Comparison of ENCODE assay signal across 34 cellular contexts in genomic region chr1:201180133-201180532, GRCh38. TPM values are rescaled to one million over a fixed set of nuclear protein-coding genes. Genes with fewer than 3 reads are reported as not detected.
"Had no signal": no experiment of that assay in that cellular context is flagged by ENCODE, and none has a peak within 500 bp of the region (broad histone marks: within the 10 kb centered on the region; RNA-seq: fewer than 3 reads in every experiment).

No MANE protein-coding gene starts in this region.

- FAIRE-seq: bronchial epithelial cell, colon had no signal

- H3K27ac ChIP-seq: ascending aorta, esophagus muscularis mucosa, foreskin keratinocyte, heart left ventricle, WERI-Rb-1 had no signal

- DNase-seq: activated B cell treated with CpG ODN at 0.5 μM for 24 hours; activated CD4-positive, alpha-beta memory T cell treated with anti-CD3 and anti-CD28 coated beads for 36 hours; activated CD4-positive, alpha-beta T cell treated with anti-CD3 and anti-CD28 coated beads for 36 hours; activated CD4-positive, alpha-beta T cell treated with anti-CD3 and anti-CD28 coated beads, Interleukin-2, amount 10 ng/mL, durations not matched to agents 24 days and 14 days; activated CD8-positive, alpha-beta memory T cell treated with anti-CD3 and anti-CD28 coated beads, Interleukin-2, amount 10 ng/mL, durations not matched to agents 7 days and 5 days; activated CD8-positive, alpha-beta memory T cell treated with anti-CD3 and anti-CD28 coated beads, Interleukin-2, amount 50 U/mL, for 4 hours; activated CD8-positive, alpha-beta T cell treated with anti-CD3 and anti-CD28 coated beads, Interleukin-2, amount 10 ng/mL, durations not matched to agents 7 days and 5 days; activated naive CD4-positive, alpha-beta T cell treated with anti-CD3 and anti-CD28 coated beads for 36 hours; activated naive CD8-positive, alpha-beta T cell treated with anti-CD3 and anti-CD28 coated beads, Interleukin-2, amount 10 ng/mL, durations not matched to agents 7 days and 5 days; activated T-cell treated with anti-CD3 and anti-CD28 coated beads, Interleukin-2, amount 50 U/mL, for 1 hour; activated T-cell treated with anti-CD3 and anti-CD28 coated beads, Interleukin-2, amount 50 U/mL, for 48 hours; cortex of kidney; dermis blood vessel endothelial cell; effector CD4-positive, alpha-beta T cell; effector memory CD8-positive, alpha-beta T cell; erythroblast; foreskin keratinocyte; gastrocnemius medialis; glutamatergic neuron; heart left ventricle; T-helper 2 cell had no signal

- H3K4me3 ChIP-seq: ascending aorta, esophagus muscularis mucosa, gastrocnemius medialis, heart left ventricle had no signal

- ATAC-seq: activated CD4-positive, alpha-beta T cell treated with anti-CD3 and anti-CD28 coated beads for 36 hours; activated CD4-positive, CD25-positive, alpha-beta regulatory T cell treated with anti-CD3 and anti-CD28 coated beads, Interleukin-2, amount 50 U/mL, for 24 hours; activated CD8-positive, alpha-beta memory T cell treated with anti-CD3 and anti-CD28 coated beads, Interleukin-2, amount 10 ng/mL, durations not matched to agents 7 days and 5 days; activated CD8-positive, alpha-beta T cell treated with anti-CD3 and anti-CD28 coated beads, Interleukin-2, amount 10 ng/mL, durations not matched to agents 7 days and 5 days; activated naive CD4-positive, alpha-beta T cell treated with anti-CD3 and anti-CD28 coated beads, Interleukin-2, amount 50 U/mL, for 72 hours; effector memory CD8-positive, alpha-beta T cell; foreskin keratinocyte; gastrocnemius medialis; heart left ventricle had no signal

- H3K4me1 ChIP-seq: ascending aorta, esophagus muscularis mucosa, foreskin keratinocyte had no signal

- H3K36me3 ChIP-seq: ascending aorta, esophagus muscularis mucosa, gastrocnemius medialis, heart left ventricle, WERI-Rb-1 had no signal

- H3K9me3 ChIP-seq: esophagus muscularis mucosa, gastrocnemius medialis had no signal

- H3K27me3 ChIP-seq: ascending aorta, esophagus muscularis mucosa, gastrocnemius medialis, heart left ventricle had no signal

RNA-seq across cellular contexts. Expression of gene IGFN1, which starts 10.5 kb away (rescaled TPM):
- total RNA-seq: activated B cell treated with CpG ODN at 0.5 μM for 24 hours; activated CD4-positive, alpha-beta memory T cell treated with anti-CD3 and anti-CD28 coated beads for 36 hours; activated CD4-positive, alpha-beta T cell treated with anti-CD3 and anti-CD28 coated beads for 36 hours; activated CD4-positive, alpha-beta T cell treated with anti-CD3 and anti-CD28 coated beads, Interleukin-2, amount 10 ng/mL, durations not matched to agents 24 days and 14 days; activated CD8-positive, alpha-beta memory T cell treated with anti-CD3 and anti-CD28 coated beads for 36 hours; activated CD8-positive, alpha-beta memory T cell treated with anti-CD3 and anti-CD28 coated beads, Interleukin-2, amount 10 ng/mL, durations not matched to agents 7 days and 5 days; activated CD8-positive, alpha-beta T cell treated with anti-CD3 and anti-CD28 coated beads, Interleukin-2, amount 10 ng/mL, durations not matched to agents 7 days and 5 days; activated naive CD4-positive, alpha-beta T cell treated with anti-CD3 and anti-CD28 coated beads for 36 hours; activated naive CD4-positive, alpha-beta T cell treated with anti-CD3 and anti-CD28 coated beads, Interleukin-2, amount 50 U/mL, for 72 hours; activated naive CD8-positive, alpha-beta T cell treated with anti-CD3 and anti-CD28 coated beads, Interleukin-2, amount 10 ng/mL, durations not matched to agents 7 days and 5 days; activated T-helper 1 cell treated with anti-CD3 and anti-CD28 coated beads, Interleukin-12 subunit alpha, Interleukin-12 subunit beta, Interleukin-2, Interleukin-4 antibody, amounts not matched to agents 30 ng/mL and 10 ng/mL and 1 ng/mL, durations not matched to agents 14 hours and 24 hours and 36 hours; activated T-helper 2 cell treated with anti-CD3 and anti-CD28 coated beads, Interferon-gamma antibody, Interleukin-2, Interleukin-4, amounts not matched to agents 10 μg/mL and 5 μg/mL and 100 μg/mL, durations not matched to agents 14 hours and 24 hours and 36 hours; ascending aorta; esophagus muscularis mucosa; foreskin keratinocyte; T-helper 1 cell treated with Interleukin-12 subunit alpha and Interleukin-12 subunit beta and Interleukin-4 antibody, amounts not matched to agents 30 ng/mL and 1 ng/mL, for 36 hours had no signal
- polyA plus RNA-seq: foreskin keratinocyte had no signal

RNA-seq across cellular contexts. Expression of gene ASCL5, which starts 53.1 kb away (rescaled TPM):
- total RNA-seq: activated B cell treated with CpG ODN at 0.5 μM for 24 hours; activated CD4-positive, alpha-beta memory T cell treated with anti-CD3 and anti-CD28 coated beads for 36 hours; activated CD4-positive, alpha-beta T cell treated with anti-CD3 and anti-CD28 coated beads, Interleukin-2, amount 10 ng/mL, durations not matched to agents 24 days and 14 days; activated CD8-positive, alpha-beta memory T cell treated with anti-CD3 and anti-CD28 coated beads for 36 hours; activated CD8-positive, alpha-beta memory T cell treated with anti-CD3 and anti-CD28 coated beads, Interleukin-2, amount 10 ng/mL, durations not matched to agents 7 days and 5 days; activated CD8-positive, alpha-beta T cell treated with anti-CD3 and anti-CD28 coated beads, Interleukin-2, amount 10 ng/mL, durations not matched to agents 7 days and 5 days; activated naive CD4-positive, alpha-beta T cell treated with anti-CD3 and anti-CD28 coated beads for 36 hours; activated naive CD8-positive, alpha-beta T cell treated with anti-CD3 and anti-CD28 coated beads, Interleukin-2, amount 10 ng/mL, durations not matched to agents 7 days and 5 days; activated T-helper 1 cell treated with anti-CD3 and anti-CD28 coated beads, Interleukin-12 subunit alpha, Interleukin-12 subunit beta, Interleukin-2, Interleukin-4 antibody, amounts not matched to agents 30 ng/mL and 10 ng/mL and 1 ng/mL, durations not matched to agents 14 hours and 24 hours and 36 hours; activated T-helper 2 cell treated with anti-CD3 and anti-CD28 coated beads, Interferon-gamma antibody, Interleukin-2, Interleukin-4, amounts not matched to agents 10 μg/mL and 5 μg/mL and 100 μg/mL, durations not matched to agents 14 hours and 24 hours and 36 hours; ascending aorta; cardiac septum; chondrocyte; dermis blood vessel endothelial cell; esophagus muscularis mucosa; foreskin keratinocyte; gastrocnemius medialis; heart left ventricle; T-helper 1 cell treated with Interleukin-12 subunit alpha and Interleukin-12 subunit beta and Interleukin-4 antibody, amounts not matched to agents 30 ng/mL and 1 ng/mL, for 36 hours had no signal
- polyA plus RNA-seq: foreskin keratinocyte, heart left ventricle had no signal
